In the genomic region with DNA sequence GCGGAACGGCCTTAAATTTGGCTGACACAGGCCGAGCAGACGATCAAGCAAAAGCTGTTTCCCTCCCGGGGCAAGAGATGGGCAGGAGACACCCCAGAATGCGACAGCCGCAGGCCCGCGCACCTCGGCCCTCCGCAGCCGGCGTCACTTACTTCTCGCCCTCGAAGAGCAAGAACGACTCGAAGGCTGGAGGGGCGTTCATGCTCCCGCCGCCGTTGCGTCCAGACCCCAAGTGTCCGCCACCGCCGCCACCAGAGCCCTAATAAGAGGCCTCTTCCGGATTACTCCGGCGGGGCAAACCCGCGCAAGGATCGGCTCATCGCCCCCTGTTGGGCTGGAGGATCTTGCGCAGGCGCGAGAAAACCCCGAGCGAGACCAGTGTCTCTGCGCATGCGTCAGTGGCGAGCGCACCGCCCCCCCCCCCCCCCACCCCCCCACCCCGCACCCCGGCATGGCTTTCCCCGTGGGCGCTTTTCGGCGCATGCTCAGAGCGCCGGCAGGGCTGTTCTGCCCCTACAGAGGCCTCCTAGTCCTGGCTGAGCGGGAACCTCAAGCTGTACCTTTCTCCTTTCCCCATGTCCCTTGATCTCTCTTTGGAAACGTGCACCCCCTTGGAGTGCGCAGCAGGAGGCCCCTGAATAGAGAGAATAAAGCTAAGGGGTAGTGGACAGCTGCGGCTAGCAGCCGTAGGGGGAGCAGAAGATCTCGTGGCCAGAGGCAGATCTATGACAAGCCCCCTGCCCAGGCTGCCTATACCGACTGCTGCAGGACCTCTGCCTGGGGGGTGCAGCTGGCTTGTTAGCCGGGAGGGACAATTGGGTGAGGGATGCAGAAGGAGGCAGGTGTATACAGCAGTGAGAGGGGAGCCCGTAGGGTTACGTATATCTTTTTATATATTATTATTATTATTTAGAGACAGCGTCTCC, we compare ENCODE assay signal across 8 cellular contexts. TPM values are rescaled to one million over a fixed set of nuclear protein-coding genes. Genes with fewer than 3 reads are reported as not detected.
DNase-seq lines count a peak whose midpoint lies in the region; TF ChIP-seq lines count a peak whose summit lies in the region.
"Not testable (repeated sequence)": the region's sequence is repeated elsewhere in the genome, so short reads cannot be mapped to it uniquely, and the experiment has no call there.

A gene (minus strand): TSS at position 264 of the 926 bp plus-strand sequence. CDS start 62 bp downstream, at position 202.

- not testable (repeated sequence) for H3K79me2 ChIP-seq in KMS-11 (ENCODE audit: insufficient read depth, low read depth)

- H3K4me2 ChIP-seq in KMS-11, result not testable (repeated sequence)

- WGBS in testis, 2 donors, result 1% methylated on average over 24 to 48 of the region's 61 CpGs

- intact Hi-C loops in testis (cut with DNase I; ENCODE audit: low total_unique reads), result not testable (repeated sequence)

- not testable (repeated sequence) for H3K4me1 Mint-ChIP-seq in immature natural killer cell

- DNase-seq in HCEC 1CT (peak; percentile 47), cerebellar cortex (ENCODE audit: low spot score) (peak; percentile 85), immature natural killer cell (peak; percentile 100), retina (peak; percentile 88), testis (peak; percentile 93)
- peak; percentile 97 to 99 for DNase-seq in activated CD4-positive, alpha-beta T cell treated with anti-CD3 and anti-CD28 coated beads, Interleukin-2, amount 50 U/mL, for 4 hours

- H3K9me3 ChIP-seq in testis, result not testable (repeated sequence)

- H3K36me3 Mint-ChIP-seq in immature natural killer cell, result not testable (repeated sequence)

- H3K9me3 Mint-ChIP-seq in immature natural killer cell, result not testable (repeated sequence)

- H3K27ac ChIP-seq in KMS-11, result not testable (repeated sequence)
- H3K27ac ChIP-seq in testis, result peak within 1 kb of the TSS; percentile 59 to 77

- not testable (repeated sequence) for H3K27me3 ChIP-seq in KMS-11 (ENCODE audit: insufficient read depth, low read depth); testis

- TF ChIP-seq CTCF in GM12875 (IDR thresholded peaks at IDR 0.05; ENCODE audit: borderline replicate concordance, insufficient read depth, low read depth, low read length) (peak; percentile 66), KMS-11 (conservative IDR thresholded peaks at IDR 0.05; ENCODE audit: low read depth, low read length) (0 out of 2 replicates have a peak, but pooled peaks have one; percentile 17), testis (IDR thresholded peaks at IDR 0.05) (peak in 2 of 3 experiments; percentile 51 to 95)

- H3K27me3 Mint-ChIP-seq in immature natural killer cell (ENCODE audit: low read depth in 3 of 3), result not testable (repeated sequence)

- not testable (repeated sequence) for H2AFZ ChIP-seq in KMS-11 (ENCODE audit: low read depth)

- peak within 1 kb of the TSS; percentile 76 to 92 (median 90) for H3K4me3 Mint-ChIP-seq in immature natural killer cell

- not testable (repeated sequence) for H3K36me3 ChIP-seq in KMS-11 (ENCODE audit: insufficient read depth); testis (ENCODE audit: low read depth, missing control alignments)

- H4K20me1 ChIP-seq in KMS-11 (ENCODE audit: insufficient read depth), result not testable (repeated sequence)

- H3K27ac Mint-ChIP-seq in immature natural killer cell, result peak within 1 kb of the TSS; percentile 63 to 94 (median 84)

- H3K4me3 ChIP-seq in GM12875 (ENCODE audit: low read depth, low read length), result peak within 1 kb of the TSS; percentile 56
- H3K4me3 ChIP-seq in KMS-11 (IDR thresholded peaks at IDR 0.05; ENCODE audit: insufficient read depth, low read depth, low read length), result not testable (repeated sequence)
- H3K4me3 ChIP-seq in testis, result peak within 1 kb of the TSS; percentile 73 to 92

- not testable (repeated sequence) for H3K4me1 ChIP-seq in KMS-11 (ENCODE audit: low read depth, poor library complexity, severe bottlenecking); testis

- TF ChIP-seq POLR2A in testis (IDR thresholded peaks at IDR 0.05), result not testable (repeated sequence)

- H3K9ac ChIP-seq in KMS-11, result peak within 1 kb of the TSS; percentile 61; the same call in 1 of the 2 replicates

RNA-seq across cellular contexts. Expression of the gene that starts here (rescaled TPM):
- polyA plus RNA-seq in immature natural killer cell (10 to 100 TPM; 13.5 to 44.4 (median 29.4) TPM), testis (ENCODE audit: insufficient read depth, low read depth, low replicate concordance) (66.4 TPM)
- 10 to 100 TPM; 31.3 to 45.5 TPM for total RNA-seq in testis

Comparison
In these comparisons a context has a peak if more than half of its experiments do, and no peak if none do; other contexts are left out.
1. CTCF ChIP-seq: peak in every context shown above with its lines; median percentile 73 in testis; 66 in GM12875; 17 in KMS-11.
2. DNase-seq: peak in every context shown above with its lines; median percentile 100 in immature natural killer cell; 98 in activated CD4-positive, alpha-beta T cell treated with anti-CD3 and anti-CD28 coated beads, Interleukin-2, amount 50 U/mL, for 4 hours; 93 in testis; 88 in retina; 85 in cerebellar cortex; 47 in HCEC 1CT.